In the genomic region with DNA sequence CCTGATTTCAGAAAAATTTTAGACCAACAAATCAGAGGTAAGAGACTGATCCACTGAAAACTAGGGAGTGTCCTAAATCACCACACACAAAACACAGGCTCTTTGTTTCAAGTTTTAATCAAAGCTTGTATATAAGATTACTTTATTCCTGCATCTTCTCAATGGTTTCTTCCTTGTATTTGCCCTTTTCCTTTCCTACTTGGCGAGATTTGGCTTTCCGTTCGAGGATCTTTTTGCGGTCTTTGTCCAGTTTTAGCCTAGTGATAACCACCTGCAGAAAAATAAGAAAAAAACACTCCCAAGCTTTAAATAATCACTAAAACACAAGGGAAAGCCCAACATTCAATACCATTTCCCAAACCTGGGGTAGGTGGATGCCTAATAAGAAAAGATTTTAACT, we compare ENCODE assay signal across 11 cellular contexts. TPM values are rescaled to one million over a fixed set of nuclear protein-coding genes. Genes with fewer than 3 reads are reported as not detected.
DNase-seq lines count a peak whose midpoint lies in the region; ATAC-seq and TF ChIP-seq lines count a peak whose summit lies in the region.
"Had no signal": no experiment of that assay in that cellular context is flagged by ENCODE, and none has a peak within 500 bp of the region (broad histone marks: within the 10 kb centered on the region; RNA-seq: fewer than 3 reads in every experiment).

No MANE protein-coding gene starts in this region.

- TF ChIP-seq POLR2A in testis (IDR thresholded peaks at IDR 0.05): no peak

- peaks cover 6 to 63% (median 48%) of the 10 kb centered on the region in 9 donors for H3K4me1 ChIP-seq in heart right ventricle
- H3K4me1 ChIP-seq in hepatocyte (ENCODE audit: insufficient read depth): peaks cover 26% of the 10 kb centered on the region
- peaks cover 35% of the 10 kb centered on the region for H3K4me1 ChIP-seq in testis

- no peaks in the 10 kb centered on the region for H3K9me2 ChIP-seq in hepatocyte (replicated peaks; ENCODE audit: insufficient read depth)

- peaks cover 52% of the 10 kb centered on the region for H3K79me2 ChIP-seq in hepatocyte

- ATAC-seq in heart right ventricle: no peak
- ATAC-seq in left cardiac atrium: no peak
- ATAC-seq in HG03045 (IDR thresholded peaks at IDR 0.05; ENCODE audit: unreplicated experiment): no peak

- H3K4me3 ChIP-seq in heart right ventricle: peak overlapping the region in 1 of 10 donors; percentile 77
- H3K4me3 ChIP-seq in WERI-Rb-1 (ENCODE audit: low read depth, low read length): no peak overlapping the region
- H3K4me3 ChIP-seq in hepatocyte: no peak overlapping the region
- H3K4me3 ChIP-seq in testis: no peak overlapping the region

- DNase-seq in heart right ventricle (no peak), left cardiac atrium (no peak), WERI-Rb-1 (no peak), hepatocyte (ENCODE audit: low spot score) (no peak), testis (no peak), ACHN (no peak), COR-L47 (lab: John Stamatoyannopoulos, UW) (no peak)
- DNase-seq: NCI-H1417 treated with DMSO at 0.1 percent for 48 hours had no signal

- no peaks in the 10 kb centered on the region for H3K9me3 ChIP-seq in heart right ventricle
- no peaks in the 10 kb centered on the region for H3K9me3 ChIP-seq in WERI-Rb-1 (ENCODE audit: severe bottlenecking)
- H3K9me3 ChIP-seq in hepatocyte (ENCODE audit: low read depth): no peaks in the 10 kb centered on the region
- H3K9me3 ChIP-seq in testis: no peaks in the 10 kb centered on the region
- H3K9me3 ChIP-seq: prostate gland had no signal

- H3K4me2 ChIP-seq in hepatocyte: no peak overlapping the region

- in situ Hi-C loops in ACHN (cut with HindIII; ENCODE audit: low pct_ligation_motif_present, low pct_unique_long_range_greater_than_20kb, low sequenced_read_pairs): no loop called here

- H3K27me3 ChIP-seq in heart right ventricle (no peaks in the 10 kb centered on the region), WERI-Rb-1 (ENCODE audit: insufficient read depth, low read depth, severe bottlenecking) (no peaks in the 10 kb centered on the region), hepatocyte (no peaks in the 10 kb centered on the region), testis (no peaks in the 10 kb centered on the region)

- H2AFZ ChIP-seq in hepatocyte: no peak overlapping the region

- peak overlapping the region in 8 of 10 donors; percentile 89 to 97 (median 94) for H3K27ac ChIP-seq in heart right ventricle
- H3K27ac ChIP-seq in WERI-Rb-1: peak overlapping the region; percentile 55
- H3K27ac ChIP-seq in hepatocyte: peak overlapping the region; percentile 97
- peak overlapping the region; percentile 75 to 91 for H3K27ac ChIP-seq in testis

- intact Hi-C loops in heart right ventricle (cut with DNase I) (loop anchor here in 3 of 10 donors (5.0 to 10.0 kb wide), 3 partner anchors 50 to 153 kb away; a partner anchor contains a TSS), left cardiac atrium (cut with DNase I) (loop anchor here in 1 of 2 donors (5.0 kb wide), 1 partner anchor 65 kb away; a partner anchor contains a TSS), testis (cut with DNase I; ENCODE audit: low total_unique reads) (no loop called here)

- TF ChIP-seq CTCF in heart right ventricle (IDR thresholded peaks at IDR 0.05) (no peak), WERI-Rb-1 (IDR thresholded peaks at IDR 0.05; ENCODE audit: low read depth, low read length) (no peak), hepatocyte (IDR thresholded peaks at IDR 0.05; ENCODE audit: poor library complexity) (no peak), testis (IDR thresholded peaks at IDR 0.05) (no peak)

- peaks cover 29% of the 10 kb centered on the region for H4K20me1 ChIP-seq in hepatocyte (ENCODE audit: insufficient read depth, poor library complexity, severe bottlenecking)

- WGBS in heart right ventricle, 2 donors: 92 to 96% methylated on average over 4 of the region's 4 CpGs
- 98% methylated on average over 4 of the region's 4 CpGs for WGBS in hepatocyte (ENCODE audit: low lambda C conversion rate, missing lambda C conversion rate)
- 66 to 78% methylated on average over 4 of the region's 4 CpGs for WGBS in testis, 2 donors

- H3K36me3 ChIP-seq in heart right ventricle: peaks cover 0 to 57% (median 41%) of the 10 kb centered on the region in 9 donors
- H3K36me3 ChIP-seq in WERI-Rb-1: peaks cover 55% of the 10 kb centered on the region
- H3K36me3 ChIP-seq in hepatocyte (replicated peaks; ENCODE audit: insufficient read depth, low read depth): peaks cover 16% of the 10 kb centered on the region
- H3K36me3 ChIP-seq in testis (ENCODE audit: low read depth, missing control alignments): no peaks in the 10 kb centered on the region

RNA-seq across cellular contexts. Expression of a gene that starts 5.6 kb away (rescaled TPM):
- total RNA-seq in heart right ventricle (1,000 to 10,000 TPM; 1,004 to 1,398 (median 1,028) TPM), left cardiac atrium (1,000 to 10,000 TPM; 1,025 to 1,062 TPM), hepatocyte (3,628 and 3,816 TPM in 2 replicates), testis (1,000 to 10,000 TPM in 1 of 2 donors, 100 to 1,000 TPM in 1; 769 to 1,617 TPM)
- polyA plus RNA-seq in heart right ventricle (1,000 to 10,000 TPM in 1 of 2 donors, 100 to 1,000 TPM in 1; 890 to 4,129 TPM), hepatocyte (403 and 411 TPM in 2 replicates), testis (ENCODE audit: insufficient read depth, low read depth, low replicate concordance) (1,360 TPM)

RNA-seq across cellular contexts. Expression of a gene that starts 20.2 kb away (rescaled TPM):
- total RNA-seq in heart right ventricle (not detected), left cardiac atrium (not detected), hepatocyte (not detected in 2 replicates), testis (under 1 TPM in 1 of 2 donors, not detected in 1; 0.06 TPM)
- polyA plus RNA-seq in heart right ventricle (not detected), hepatocyte (not detected in 2 replicates), testis (ENCODE audit: insufficient read depth, low read depth, low replicate concordance) (not detected)
- total RNA-seq: prostate gland had no signal

RNA-seq across cellular contexts. Expression of a gene that starts 37.8 kb away (rescaled TPM):
- total RNA-seq in heart right ventricle (not detected), left cardiac atrium (not detected), hepatocyte (not detected in 2 replicates), testis (1 to 10 TPM; 5.3 to 7.7 TPM)
- polyA plus RNA-seq in heart right ventricle (not detected), hepatocyte (not detected in 2 replicates), testis (ENCODE audit: insufficient read depth, low read depth, low replicate concordance) (34.0 TPM)
- total RNA-seq: epithelial cell of proximal tubule, prostate gland had no signal

RNA-seq across cellular contexts. Expression of a gene that starts 58.3 kb away (rescaled TPM):
- total RNA-seq in heart right ventricle (10 to 100 TPM; 21.2 to 37.0 (median 28.4) TPM), left cardiac atrium (10 to 100 TPM; 27.8 to 48.8 TPM), hepatocyte (60.7 and 66.3 TPM in 2 replicates), testis (10 to 100 TPM; 73.1 to 85.4 TPM)
- polyA plus RNA-seq in heart right ventricle (10 to 100 TPM; 22.5 to 27.1 TPM), hepatocyte (46.1 and 51.1 TPM in 2 replicates), testis (ENCODE audit: insufficient read depth, low read depth, low replicate concordance) (51.2 TPM)
